In the genomic region with DNA sequence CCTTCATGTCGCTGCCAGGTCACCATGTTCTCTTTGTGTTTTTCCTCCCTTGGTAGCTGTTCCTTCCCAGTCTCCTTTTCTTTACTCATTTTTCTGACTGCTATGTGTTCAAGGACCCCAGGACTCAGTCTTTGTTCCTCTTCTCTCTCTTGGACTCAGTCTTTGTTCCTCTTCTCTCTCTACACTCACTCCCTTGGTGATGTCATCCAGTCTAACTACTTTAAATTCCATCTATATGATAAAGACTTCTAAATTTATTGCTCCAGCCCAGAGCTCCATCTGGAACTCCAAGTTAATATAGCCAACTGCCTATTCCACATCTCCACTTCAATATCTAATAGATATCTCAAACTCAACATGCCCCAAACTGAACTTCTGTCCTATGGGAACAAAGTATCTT, we compare ENCODE assay signal across 1 cellular context.
TF ChIP-seq lines count a peak whose summit lies in the region.

No MANE protein-coding gene starts in this region.

TF ChIP-seq in K562, 482 proteins besides CTCF, POLR2A, EP300 and RAD21:
- TF ChIP-seq, protein P1, sequence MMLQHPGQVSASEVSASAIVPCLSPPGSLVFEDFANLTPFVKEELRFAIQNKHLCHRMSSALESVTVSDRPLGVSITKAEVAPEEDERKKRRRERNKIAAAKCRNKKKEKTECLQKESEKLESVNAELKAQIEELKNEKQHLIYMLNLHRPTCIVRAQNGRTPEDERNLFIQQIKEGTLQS (IDR thresholded peaks at IDR 0.05), result peak; percentile 63
- TF ChIP-seq, protein P1 (CRISPR knock-in tag; conservative IDR thresholded peaks at IDR 0.05), result no peak
- TF ChIP-seq ZNF277 (CRISPR knock-in tag; IDR thresholded peaks at IDR 0.05; ENCODE audit: borderline replicate concordance) (no peak), FOXK1 (CRISPR knock-in tag; IDR thresholded peaks at IDR 0.05; ENCODE audit: borderline replicate concordance) (no peak), ZNF140 (CRISPR knock-in tag; IDR thresholded peaks at IDR 0.05) (no peak), JUND (IDR thresholded peaks at IDR 0.05; ENCODE audit: borderline replicate concordance, low read depth, low read length) (no peak), JUND (tag; IDR thresholded peaks at IDR 0.05; ENCODE audit: borderline replicate concordance, low read depth, low read length) (peak; percentile 75; the same call in 2 of the 3 replicates), EGR1 (conservative IDR thresholded peaks at IDR 0.05) (no peak), CEBPG (CRISPR knock-in tag; IDR thresholded peaks at IDR 0.05) (no peak), CEBPG (tag; conservative IDR thresholded peaks at IDR 0.05 in 1 of 2, IDR thresholded peaks at IDR 0.05 in 1 of 2) (0 out of 4 replicates have a peak, but pooled peaks of 1 of the 2 experiments have one; percentile 4), USF1 (CRISPR knock-in tag; IDR thresholded peaks at IDR 0.05) (no peak), ATF7 (IDR thresholded peaks at IDR 0.05) (0 out of 2 replicates have a peak, but pooled peaks have one; percentile 24)
TF ChIP-seq in K562: peak in this region for 4.
